11 cellular contexts compared by ENCODE assay signal in the genomic region with DNA sequence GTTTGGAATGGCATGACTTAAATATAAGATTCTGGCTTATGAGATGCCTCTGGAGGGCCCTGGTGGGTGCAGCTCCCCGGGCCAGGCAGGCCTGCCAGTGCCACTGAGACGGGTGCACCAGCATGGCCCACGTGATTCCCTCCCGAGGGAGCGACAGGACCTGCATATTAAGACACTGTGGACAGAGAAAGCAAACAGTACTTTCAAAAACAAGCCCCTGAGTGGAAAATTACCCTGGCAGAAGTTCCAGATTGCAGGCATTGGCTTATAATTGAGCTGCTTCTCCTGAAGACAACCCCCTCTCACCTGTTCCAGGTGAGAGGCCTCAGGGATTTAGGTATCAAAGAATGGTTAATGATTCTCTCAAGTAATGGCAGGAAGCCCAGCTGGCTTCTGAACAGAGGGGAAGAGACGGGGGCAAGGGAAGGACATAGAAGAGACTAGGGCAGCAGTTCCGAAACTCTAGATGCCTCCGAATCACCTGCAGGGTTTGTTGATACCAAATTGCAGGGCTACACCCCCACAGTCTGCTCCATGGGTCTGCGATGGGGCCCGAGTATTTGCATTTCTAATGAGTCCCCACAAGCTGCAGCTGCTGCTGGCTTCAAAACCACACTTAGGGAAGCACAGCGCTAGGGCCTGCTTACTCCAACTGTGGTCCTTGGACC.
DNase-seq lines count a peak whose midpoint lies in the region; ATAC-seq and TF ChIP-seq lines count a peak whose summit lies in the region.
"Had no signal": no experiment of that assay in that cellular context is flagged by ENCODE, and none has a peak within 500 bp of the region (broad histone marks: within the 10 kb centered on the region; RNA-seq: fewer than 3 reads in every experiment).

No MANE protein-coding gene starts in this region.

- TF ChIP-seq CTCF in lower lobe of right lung (IDR thresholded peaks at IDR 0.05) (no peak), upper lobe of right lung (IDR thresholded peaks at IDR 0.05) (no peak)

- ATAC-seq in lower lobe of right lung (peak; percentile 77 to 83), upper lobe of right lung (peak; percentile 71)

- intact Hi-C loops in lower lobe of right lung (cut with DNase I) = no loop called here
- intact Hi-C loops in upper lobe of right lung (cut with DNase I) = no loop called here

- H3K36me3 ChIP-seq in lower lobe of right lung (no peaks in the 10 kb centered on the region), upper lobe of right lung (no peaks in the 10 kb centered on the region)
- H3K36me3 ChIP-seq: suprapubic skin had no signal

- H3K27me3 ChIP-seq in lower lobe of right lung (ENCODE audit: low read depth) = no peaks in the 10 kb centered on the region
- H3K27me3 ChIP-seq in upper lobe of right lung = no peaks in the 10 kb centered on the region
- H3K27me3 ChIP-seq: suprapubic skin had no signal

- H3K9me3 ChIP-seq in lower lobe of right lung = no peaks in the 10 kb centered on the region
- no peaks in the 10 kb centered on the region for H3K9me3 ChIP-seq in upper lobe of right lung
- H3K9me3 ChIP-seq: suprapubic skin had no signal

- H3K4me3 ChIP-seq in lower lobe of right lung (no peak overlapping the region), upper lobe of right lung (no peak overlapping the region)
- H3K4me3 ChIP-seq: suprapubic skin had no signal

- DNase-seq in NCI-H1930 (lab: John Stamatoyannopoulos, UW) = peak; percentile 61 to 66
- peak in 54 of 56 donors; percentile 4 to 97 (median 79) for DNase-seq in amygdala (lab: John Stamatoyannopoulos, UW)
- peak; percentile 63 for DNase-seq in lower lobe of right lung
- DNase-seq in upper lobe of right lung = no peak
- no peak for DNase-seq in T-helper 1 cell
- DNase-seq in activated CD8-positive, alpha-beta memory T cell treated with anti-CD3 and anti-CD28 coated beads, Interleukin-2, amount 50 U/mL, for 48 hours = no peak
- DNase-seq in activated CD4-positive, CD25-positive, alpha-beta regulatory T cell (lab: John Stamatoyannopoulos, UW) = no peak
- DNase-seq: activated CD4-positive, alpha-beta memory T cell treated with anti-CD3 and anti-CD28 coated beads for 36 hours; activated naive CD8-positive, alpha-beta T cell treated with anti-CD3 and anti-CD28 coated beads, Interleukin-2, amount 10 ng/mL, durations not matched to agents 7 days and 5 days; NK-92 treated with Interleukin-12 subunit alpha and Interleukin-12 subunit beta, amount 100 ng/mL, for 24 hours had no signal

- peaks cover 7% of the 10 kb centered on the region for H3K4me1 ChIP-seq in lower lobe of right lung
- H3K4me1 ChIP-seq in upper lobe of right lung = peaks cover 11% of the 10 kb centered on the region

- H3K27ac ChIP-seq in lower lobe of right lung (no peak overlapping the region), upper lobe of right lung (no peak overlapping the region)
- H3K27ac ChIP-seq: suprapubic skin had no signal

Comparison
In these comparisons a context has a peak if more than half of its experiments do, and no peak if none do; other contexts are left out.
1. DNase-seq: peak in NCI-H1930 (2 of 2), amygdala (54 of 56) and lower lobe of right lung (single experiment); none in upper lobe of right lung (single experiment), T-helper 1 cell (0 of 5), activated CD8-positive, alpha-beta memory T cell treated with anti-CD3 and anti-CD28 coated beads, Interleukin-2, amount 50 U/mL, for 48 hours (single experiment) and activated CD4-positive, CD25-positive, alpha-beta regulatory T cell (0 of 4).